1 cellular context compared by ENCODE assay signal in the genomic region with DNA sequence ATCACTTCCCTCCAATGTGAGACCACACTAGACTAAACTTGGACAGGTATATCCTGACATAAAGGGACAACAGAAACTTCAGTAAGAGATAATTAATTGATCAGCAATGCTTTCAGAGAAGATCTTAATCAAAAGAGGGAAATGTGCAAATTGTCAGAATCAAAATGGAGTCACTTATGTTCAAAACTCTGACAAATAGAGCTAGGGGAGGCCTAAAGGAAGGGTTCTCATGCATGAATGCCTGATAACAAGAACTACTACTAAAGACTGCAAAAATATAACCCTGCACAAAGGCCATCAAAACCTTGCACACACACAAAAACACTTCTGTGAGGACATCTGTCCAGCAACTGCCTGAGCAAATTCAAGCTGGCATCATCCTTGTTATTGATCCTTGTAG.
TF ChIP-seq lines count a peak whose summit lies in the region.

No MANE protein-coding gene starts in this region.

TF ChIP-seq in WTC11, 78 proteins besides CTCF, POLR2A, EP300 and RAD21 (continued from another document):
- TF ChIP-seq ARID4B (CRISPR knock-in tag; IDR thresholded peaks at IDR 0.05; ENCODE audit: borderline replicate concordance) (no peak), E2F5 (CRISPR knock-in tag; IDR thresholded peaks at IDR 0.05) (no peak), ZNF512 (CRISPR knock-in tag; IDR thresholded peaks at IDR 0.05; ENCODE audit: borderline replicate concordance) (no peak), ATF1 (CRISPR knock-in tag; IDR thresholded peaks at IDR 0.05) (no peak), NFATC4 (CRISPR knock-in tag; IDR thresholded peaks at IDR 0.05) (no peak), ZNF671 (CRISPR knock-in tag; IDR thresholded peaks at IDR 0.05) (no peak), NR1H2 (CRISPR knock-in tag; IDR thresholded peaks at IDR 0.05) (no peak), IRF1 (CRISPR knock-in tag; IDR thresholded peaks at IDR 0.05) (no peak)
